15 cellular contexts compared by ENCODE assay signal in the genomic region with DNA sequence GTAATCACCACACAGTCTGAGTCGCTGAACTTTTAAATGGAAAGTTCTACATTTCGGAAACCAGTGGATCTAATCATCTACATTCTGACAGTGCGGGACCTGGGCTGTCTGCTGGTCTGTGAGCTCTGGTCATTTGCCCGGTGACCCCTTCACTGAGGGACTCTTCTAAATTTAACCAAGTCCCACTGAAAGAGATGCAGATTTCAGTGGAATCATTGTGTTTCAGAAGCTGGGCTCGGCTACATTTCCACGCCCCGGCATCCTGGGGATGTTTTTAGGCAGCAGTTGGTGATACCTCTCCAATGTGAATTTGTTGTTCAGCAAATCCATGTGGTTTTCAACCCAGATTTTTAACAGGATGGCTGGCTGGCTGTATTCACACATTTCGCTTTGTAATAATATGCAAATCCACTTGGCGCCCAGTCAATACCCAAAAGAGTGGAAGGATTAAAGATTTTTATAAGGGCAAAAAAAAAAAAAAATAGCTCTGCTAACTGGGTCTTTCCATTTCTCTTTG.
A peak's percentile ranks its signal among the peaks of the same experiment; 100 is the strongest.
DNase-seq lines count a peak whose midpoint lies in the region; ATAC-seq and TF ChIP-seq lines count a peak whose summit lies in the region.
"Had no signal": no experiment of that assay in that cellular context is flagged by ENCODE, and none has a peak within 500 bp of the region (broad histone marks: within the 10 kb centered on the region; RNA-seq: fewer than 3 reads in every experiment).

No MANE protein-coding gene starts in this region.

- in situ Hi-C loops in GM23248 (cut with MboI) = no loop called here

- DNase-seq in GM23248 (no peak), astrocyte of the hippocampus (ENCODE audit: low read depth, low spot score) (peak; percentile 85), progenitor cell of endocrine pancreas (ENCODE audit: low spot score, unreplicated experiment) (no peak), NAMALWA (ENCODE audit: low spot score) (no peak), MV-4-11 (lab: John Stamatoyannopoulos, UW) (no peak), natural killer cell (no peak), activated T-cell treated with anti-CD3 and anti-CD28 coated beads for 4 hours (no peak)
- DNase-seq: activated CD4-positive, alpha-beta T cell treated with anti-CD3 and anti-CD28 coated beads for 36 hours; activated naive CD4-positive, alpha-beta T cell treated with Interleukin-2 at 50 U/mL for 16 hours; GOT3; naive thymus-derived CD4-positive, alpha-beta T cell; SIG-M5; stimulated activated CD4-positive, alpha-beta T cell treated with anti-CD3 and anti-CD28 coated beads, Interleukin-4, amount 100 ng/mL, for 1 hour had no signal

- WGBS in GM23248 (ENCODE audit: low coverage in 1 of 2, low lambda C conversion rate in 2 of 2, missing lambda C conversion rate in 2 of 2), 2 experiments = 93% methylated on average over 9 of the region's 9 CpGs

- H3K36me3 ChIP-seq in GM23248 (ENCODE audit: low read depth) (peaks cover 13% of the 10 kb centered on the region; the same call in 1 of the 2 replicates), iPS-18a (ENCODE audit: control insufficient read depth, low read depth, low read length) (no peaks in the 10 kb centered on the region)
- H3K36me3 ChIP-seq: heart right ventricle had no signal

- H3K27me3 Mint-ChIP-seq in progenitor cell of endocrine pancreas (no peaks in the 10 kb centered on the region), natural killer cell (ENCODE audit: low read depth in 2 of 2) (peaks cover 33 to 78% of the 10 kb centered on the region in 2 donors)

- H4K20me1 ChIP-seq in GM23248 (ENCODE audit: insufficient read depth) = peaks cover 21% of the 10 kb centered on the region

- H3K4me2 ChIP-seq in GM23248 (ENCODE audit: unreplicated experiment) = peak overlapping the region; percentile 52

- ATAC-seq in natural killer cell = no peak
- ATAC-seq: activated CD4-positive, alpha-beta T cell treated with anti-CD3 and anti-CD28 coated beads for 36 hours; naive thymus-derived CD4-positive, alpha-beta T cell had no signal

- peak overlapping the region; percentile 45 for H3K27ac Mint-ChIP-seq in progenitor cell of endocrine pancreas
- no peak overlapping the region for H3K27ac Mint-ChIP-seq in natural killer cell
- H3K27ac Mint-ChIP-seq: activated CD4-positive, alpha-beta T cell treated with anti-CD3 and anti-CD28 coated beads for 36 hours; naive thymus-derived CD4-positive, alpha-beta T cell had no signal

- H3K4me3 Mint-ChIP-seq in progenitor cell of endocrine pancreas (ENCODE audit: low read depth) (no peak overlapping the region), natural killer cell (no peak overlapping the region)
- H3K4me3 Mint-ChIP-seq: activated CD4-positive, alpha-beta T cell treated with anti-CD3 and anti-CD28 coated beads for 36 hours; naive thymus-derived CD4-positive, alpha-beta T cell had no signal

- H2AFZ ChIP-seq in GM23248 = no peak overlapping the region

- H3K36me3 Mint-ChIP-seq in progenitor cell of endocrine pancreas (ENCODE audit: insufficient read depth) = peaks cover 1% of the 10 kb centered on the region
- no peaks in the 10 kb centered on the region for H3K36me3 Mint-ChIP-seq in natural killer cell

- H3K9me3 ChIP-seq in GM23248 (ENCODE audit: low read depth) (no peaks in the 10 kb centered on the region), iPS-18a (ENCODE audit: control insufficient read depth, low read depth, low read length) (no peaks in the 10 kb centered on the region)
- H3K9me3 ChIP-seq: heart right ventricle had no signal

- H3K9ac ChIP-seq in GM23248 (peak overlapping the region; percentile 37; the same call in 1 of the 2 replicates), iPS-18a (ENCODE audit: low read length) (peak overlapping the region; percentile 93)

- H3K9me3 Mint-ChIP-seq in progenitor cell of endocrine pancreas (ENCODE audit: low read depth) (no peaks in the 10 kb centered on the region), natural killer cell (no peaks in the 10 kb centered on the region)

- intact Hi-C loops in natural killer cell (cut with micrococcal nuclease) = no loop called here

- no peaks in the 10 kb centered on the region for H3K27me3 ChIP-seq in GM23248 (replicated peaks; ENCODE audit: insufficient read depth)
- H3K27me3 ChIP-seq in iPS-18a (ENCODE audit: control insufficient read depth, insufficient read depth, low read length) = no peaks in the 10 kb centered on the region

- H3K79me2 ChIP-seq in GM23248 (ENCODE audit: insufficient read depth) = peaks cover 100% of the 10 kb centered on the region

- TF ChIP-seq CTCF in progenitor cell of endocrine pancreas (IDR thresholded peaks at IDR 0.05; ENCODE audit: unreplicated experiment) (no peak), natural killer cell (IDR thresholded peaks at IDR 0.05) (no peak)

- H3K9me2 ChIP-seq in GM23248 (ENCODE audit: insufficient read depth) = no peaks in the 10 kb centered on the region

- H3K4me1 Mint-ChIP-seq in progenitor cell of endocrine pancreas (ENCODE audit: low read depth) (peaks cover 31% of the 10 kb centered on the region), natural killer cell (peaks cover 5 to 6% of the 10 kb centered on the region in 2 donors)

- H3K27ac ChIP-seq in GM23248 (peak overlapping the region; percentile 52), iPS-18a (ENCODE audit: low read length) (peak overlapping the region; percentile 99)

- H3K4me3 ChIP-seq in GM23248 (no peak overlapping the region), iPS-18a (ENCODE audit: low read length) (peak overlapping the region; percentile 55)

- H3K4me1 ChIP-seq in GM23248 (ENCODE audit: insufficient read depth) (peaks cover 26% of the 10 kb centered on the region), iPS-18a (ENCODE audit: control insufficient read depth, low read depth, low read length) (peaks cover 57% of the 10 kb centered on the region)

- peaks cover 29% of the 10 kb centered on the region for H3F3A ChIP-seq in GM23248 (ENCODE audit: insufficient read depth)
